In genomic region chr1:115428262-115428661, GRCh38 we compare ENCODE assay signal across 20 cellular contexts.
"Had no signal": no experiment of that assay in that cellular context is flagged by ENCODE, and none has a peak within 500 bp of the region (broad histone marks: within the 10 kb centered on the region; RNA-seq: fewer than 3 reads in every experiment).

No MANE protein-coding gene starts in this region.

- ATAC-seq: activated CD8-positive, alpha-beta T cell treated with anti-CD3 and anti-CD28 coated beads, Interleukin-2, amount 10 ng/mL, durations not matched to agents 7 days and 5 days; activated naive CD4-positive, alpha-beta T cell treated with anti-CD3 and anti-CD28 coated beads, Interleukin-2, amount 50 U/mL, for 72 hours; activated T-cell treated with anti-CD3 and anti-CD28 coated beads, Interleukin-2, amount 50 U/mL, for 72 hours; body of pancreas had no signal

- H3K9ac ChIP-seq: neural progenitor cell, parathyroid adenoma had no signal

- H3K36me3 Mint-ChIP-seq: immature natural killer cell, neural progenitor cell had no signal

- DNase-seq: activated B cell treated with CpG ODN at 0.5 μM for 24 hours; activated CD4-positive, alpha-beta T cell treated with anti-CD3 and anti-CD28 coated beads, Interleukin-2, amount 10 ng/mL, durations not matched to agents 24 days and 14 days; activated CD8-positive, alpha-beta memory T cell treated with anti-CD3 and anti-CD28 coated beads, Interleukin-2, amount 50 U/mL, for 4 hours; activated CD8-positive, alpha-beta T cell treated with anti-CD3 and anti-CD28 coated beads, Interleukin-2, amount 10 ng/mL, durations not matched to agents 7 days and 5 days; activated gamma-delta T cell; activated T-cell treated with anti-CD3 and anti-CD28 coated beads, Interleukin-2, amount 50 U/mL, for 72 hours; amniotic stem cell; body of pancreas; central memory CD4-positive, alpha-beta T cell; colonic mucosa; immature natural killer cell; stimulated activated CD4-positive, alpha-beta T cell treated with anti-CD3 and anti-CD28 coated beads, Interleukin-1b, Interleukin-23, amount 100 ng/mL, for 48 hours; stomach; testis had no signal

- H3K4me2 ChIP-seq: neural progenitor cell had no signal

- H3K27me3 ChIP-seq: body of pancreas, colonic mucosa, neural progenitor cell, stomach, testis had no signal

- FAIRE-seq: TTC549 had no signal

- H3K36me3 ChIP-seq: colonic mucosa, esophagus muscularis mucosa, neural progenitor cell, stomach had no signal

- H3K4me3 ChIP-seq: body of pancreas, colonic mucosa, esophagus muscularis mucosa, lung, neural progenitor cell, stomach, testis had no signal

- H3K9me3 Mint-ChIP-seq: activated B cell treated with CpG ODN at 0.5 μM for 24 hours; activated CD4-positive, alpha-beta T cell treated with anti-CD3 and anti-CD28 coated beads, Interleukin-2, amount 10 ng/mL, durations not matched to agents 24 days and 14 days; activated naive CD4-positive, alpha-beta T cell treated with anti-CD3 and anti-CD28 coated beads, Interleukin-2, amount 50 U/mL, for 72 hours; immature natural killer cell; neural progenitor cell had no signal

- H3K4me3 Mint-ChIP-seq: activated B cell treated with CpG ODN at 0.5 μM for 24 hours; activated CD4-positive, alpha-beta T cell treated with anti-CD3 and anti-CD28 coated beads, Interleukin-2, amount 10 ng/mL, durations not matched to agents 24 days and 14 days; activated CD8-positive, alpha-beta T cell treated with anti-CD3 and anti-CD28 coated beads, Interleukin-2, amount 10 ng/mL, durations not matched to agents 7 days and 5 days; activated T-cell treated with anti-CD3 and anti-CD28 coated beads, Interleukin-2, amount 50 U/mL, for 72 hours; immature natural killer cell; neural progenitor cell had no signal

- H3K4me1 Mint-ChIP-seq: activated B cell treated with CpG ODN at 0.5 μM for 24 hours; activated CD4-positive, alpha-beta T cell treated with anti-CD3 and anti-CD28 coated beads, Interleukin-2, amount 10 ng/mL, durations not matched to agents 24 days and 14 days; immature natural killer cell; neural progenitor cell had no signal

- H3K27ac Mint-ChIP-seq: activated B cell treated with CpG ODN at 0.5 μM for 24 hours; activated CD4-positive, alpha-beta T cell treated with anti-CD3 and anti-CD28 coated beads, Interleukin-2, amount 10 ng/mL, durations not matched to agents 24 days and 14 days; activated CD8-positive, alpha-beta T cell treated with anti-CD3 and anti-CD28 coated beads, Interleukin-2, amount 10 ng/mL, durations not matched to agents 7 days and 5 days; activated naive CD4-positive, alpha-beta T cell treated with anti-CD3 and anti-CD28 coated beads, Interleukin-2, amount 50 U/mL, for 72 hours; activated T-cell treated with anti-CD3 and anti-CD28 coated beads, Interleukin-2, amount 50 U/mL, for 72 hours; immature natural killer cell; neural progenitor cell had no signal

- H2AFZ ChIP-seq: neural progenitor cell, parathyroid adenoma had no signal

- H3K4me1 ChIP-seq: body of pancreas, colonic mucosa, esophagus muscularis mucosa, stomach had no signal

- H3K27me3 Mint-ChIP-seq: activated CD4-positive, alpha-beta T cell treated with anti-CD3 and anti-CD28 coated beads, Interleukin-2, amount 10 ng/mL, durations not matched to agents 24 days and 14 days had no signal

- H3K27ac ChIP-seq: body of pancreas, colonic mucosa, esophagus muscularis mucosa, neural progenitor cell, parathyroid adenoma, stomach, testis had no signal

- H3K79me2 ChIP-seq: parathyroid adenoma had no signal

- H3K9me3 ChIP-seq: body of pancreas, colonic mucosa, esophagus muscularis mucosa, stomach, testis had no signal
